Comparison of ENCODE assay signal across 8 cellular contexts in the genomic region with DNA sequence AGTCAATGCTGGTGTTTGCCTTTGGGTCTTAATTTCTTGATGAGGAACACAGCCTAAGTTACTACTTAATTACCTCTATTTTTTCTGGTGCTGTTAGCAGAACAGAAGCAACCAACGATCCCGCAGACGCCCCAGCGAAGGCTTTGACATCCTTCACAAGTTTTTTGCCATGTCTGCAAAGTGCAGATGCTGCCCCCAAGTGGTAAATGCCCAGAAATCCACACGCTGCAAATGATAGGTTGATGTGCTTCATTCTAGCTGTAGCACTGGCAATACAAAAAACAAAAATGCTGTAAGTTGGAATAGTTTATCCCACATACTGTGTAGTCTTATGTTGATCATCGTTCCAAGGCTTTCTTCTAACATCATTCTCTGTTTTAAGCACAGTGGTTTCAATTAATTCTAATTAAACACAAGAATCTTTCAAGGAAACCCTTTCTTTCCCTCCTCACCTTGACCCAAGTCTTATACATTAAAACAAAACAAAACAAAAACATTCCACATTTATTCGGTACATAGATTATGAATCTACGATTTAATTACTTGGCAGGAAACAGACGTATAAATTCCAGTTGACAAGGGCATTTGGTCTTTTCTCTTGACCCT. TPM values are rescaled to one million over a fixed set of nuclear protein-coding genes. Genes with fewer than 3 reads are reported as not detected.
DNase-seq lines count a peak whose midpoint lies in the region; ATAC-seq and TF ChIP-seq lines count a peak whose summit lies in the region.

No MANE protein-coding gene starts in this region.

- peak overlapping the region; percentile 90 to 91 for H3K4me3 Mint-ChIP-seq in activated T-cell treated with anti-CD3 and anti-CD28 coated beads, Interleukin-2, amount 50 U/mL, for 72 hours
- H3K4me3 Mint-ChIP-seq in osteocyte (ENCODE audit: unreplicated experiment), result peak overlapping the region; percentile 88

- peak overlapping the region; percentile 78 for H3K9ac ChIP-seq in OCI-LY1 (ENCODE audit: low read length)

- H3K27ac ChIP-seq in OCI-LY1 (ENCODE audit: low read depth, low read length, poor library complexity, severe bottlenecking) (no peak overlapping the region), transverse colon (no peak overlapping the region)

- H3K27me3 ChIP-seq in OCI-LY1 (ENCODE audit: insufficient read depth, low read length), result no peaks in the 10 kb centered on the region
- H3K27me3 ChIP-seq in transverse colon, result no peaks in the 10 kb centered on the region

- H3K27me3 Mint-ChIP-seq in activated T-cell treated with anti-CD3 and anti-CD28 coated beads, Interleukin-2, amount 50 U/mL, for 72 hours (ENCODE audit: low read depth), result no peaks in the 10 kb centered on the region
- H3K27me3 Mint-ChIP-seq in osteocyte (ENCODE audit: unreplicated experiment), result no peaks in the 10 kb centered on the region

- in situ Hi-C loops in transverse colon (cut with MboI; ENCODE audit: low pct_ligation_motif_present in 1 of 4, low pct_unique_long_range_greater_than_20kb in 1 of 4, low sequenced_read_pairs in 3 of 4), result no loop called here

- H3K9me2 ChIP-seq in OCI-LY1 (ENCODE audit: low read depth, low read length), result no peaks in the 10 kb centered on the region

- no peaks in the 10 kb centered on the region for H3K9me3 Mint-ChIP-seq in activated T-cell treated with anti-CD3 and anti-CD28 coated beads, Interleukin-2, amount 50 U/mL, for 72 hours
- H3K9me3 Mint-ChIP-seq in osteocyte (ENCODE audit: unreplicated experiment), result no peaks in the 10 kb centered on the region

- no peaks in the 10 kb centered on the region for H3K9me3 ChIP-seq in OCI-LY1 (ENCODE audit: low read length)
- no peaks in the 10 kb centered on the region for H3K9me3 ChIP-seq in transverse colon

- no peaks in the 10 kb centered on the region for H3F3A ChIP-seq in OCI-LY1 (ENCODE audit: insufficient read depth, low read length)

- H3K4me1 ChIP-seq in OCI-LY1 (ENCODE audit: insufficient read depth, low read length, severe bottlenecking) (peaks cover 27% of the 10 kb centered on the region), transverse colon (peaks cover 0 to 7% (median 2%) of the 10 kb centered on the region in 4 donors)

- peak; percentile 36 for ATAC-seq in GM18868 (IDR thresholded peaks at IDR 0.05; ENCODE audit: unreplicated experiment)
- peak in 1 of 2 donors; percentile 22 for ATAC-seq in activated T-cell treated with anti-CD3 and anti-CD28 coated beads, Interleukin-2, amount 50 U/mL, for 72 hours (replicated peaks in 1 of 2)

- intact Hi-C loops in transverse colon (cut with DNase I; ENCODE audit: low total_unique reads), result no loop called here

- peaks cover 28% of the 10 kb centered on the region for H3K4me1 Mint-ChIP-seq in activated T-cell treated with anti-CD3 and anti-CD28 coated beads, Interleukin-2, amount 50 U/mL, for 72 hours (ENCODE audit: low read depth)
- peaks cover 13% of the 10 kb centered on the region for H3K4me1 Mint-ChIP-seq in osteocyte (ENCODE audit: unreplicated experiment)

- DNase-seq in AG09319 (ENCODE audit: extremely low read depth, low read depth) (peak; percentile 8), HPDE6-E6E7 (ENCODE audit: extremely low spot score) (peak; percentile 31), fibroblast of peridontal ligament (ENCODE audit: extremely low read depth) (peak; percentile 70), osteocyte (ENCODE audit: extremely low spot score, unreplicated experiment) (no peak), transverse colon (peak; percentile 64)
- peak; percentile 52 to 65 for DNase-seq in activated T-cell treated with anti-CD3 and anti-CD28 coated beads, Interleukin-2, amount 50 U/mL, for 72 hours

- no peak for TF ChIP-seq POLR2A in transverse colon (IDR thresholded peaks at IDR 0.05)

- TF ChIP-seq CTCF in AG09319 (IDR thresholded peaks at IDR 0.05; ENCODE audit: low read depth, low read length) (peak; percentile 75), OCI-LY1 (IDR thresholded peaks at IDR 0.05; ENCODE audit: low read length) (peak; percentile 64), osteocyte (IDR thresholded peaks at IDR 0.05) (peak; percentile 87), transverse colon (IDR thresholded peaks at IDR 0.05) (peak; percentile 44 to 62 (median 55))

- H3K27ac Mint-ChIP-seq in activated T-cell treated with anti-CD3 and anti-CD28 coated beads, Interleukin-2, amount 50 U/mL, for 72 hours, result no peak overlapping the region
- H3K27ac Mint-ChIP-seq in osteocyte (ENCODE audit: unreplicated experiment), result peak overlapping the region; percentile 60

- WGBS in transverse colon (ENCODE audit: low coverage in 1 of 2), 2 donors, result 36 to 44% methylated on average over 3 to 9 of the region's 9 CpGs

- H2AFZ ChIP-seq in OCI-LY1 (ENCODE audit: low read length), result no peak overlapping the region

- TF ChIP-seq EP300 in transverse colon (IDR thresholded peaks at IDR 0.05; ENCODE audit: low read depth), result no peak

- peak overlapping the region; percentile 83 for H3K4me2 ChIP-seq in OCI-LY1 (ENCODE audit: low read length)

- H3K36me3 Mint-ChIP-seq in activated T-cell treated with anti-CD3 and anti-CD28 coated beads, Interleukin-2, amount 50 U/mL, for 72 hours (ENCODE audit: insufficient read depth in 2 of 2), result peaks cover 0 to 1% of the 10 kb centered on the region in 2 donors
- no peaks in the 10 kb centered on the region for H3K36me3 Mint-ChIP-seq in osteocyte (ENCODE audit: unreplicated experiment)

- H3K4me3 ChIP-seq in OCI-LY1 (ENCODE audit: low read depth, low read length, poor library complexity, severe bottlenecking) (peak overlapping the region; percentile 71), transverse colon (no peak overlapping the region)

- H3K36me3 ChIP-seq in OCI-LY1 (ENCODE audit: insufficient read depth, low read length), result no peaks in the 10 kb centered on the region
- no peaks in the 10 kb centered on the region for H3K36me3 ChIP-seq in transverse colon

- H4K20me1 ChIP-seq in OCI-LY1 (ENCODE audit: insufficient read depth, low read length), result no peaks in the 10 kb centered on the region

- no peaks in the 10 kb centered on the region for H3K79me2 ChIP-seq in OCI-LY1 (ENCODE audit: insufficient read depth, low read length)

RNA-seq across cellular contexts. Expression of gene PNPLA4, which starts 1.2 kb away (rescaled TPM):
- 10 to 100 TPM; 14.3 to 28.2 TPM for total RNA-seq in activated T-cell treated with anti-CD3 and anti-CD28 coated beads, Interleukin-2, amount 50 U/mL, for 72 hours
- total RNA-seq in osteocyte (14.4 and 15.6 TPM in 2 replicates), transverse colon (10 to 100 TPM in 3 of 4 donors, under 1 TPM in 1; 0.75 to 26.8 (median 17.2) TPM)
